Comparison of ENCODE assay signal across 13 cellular contexts in the genomic region with DNA sequence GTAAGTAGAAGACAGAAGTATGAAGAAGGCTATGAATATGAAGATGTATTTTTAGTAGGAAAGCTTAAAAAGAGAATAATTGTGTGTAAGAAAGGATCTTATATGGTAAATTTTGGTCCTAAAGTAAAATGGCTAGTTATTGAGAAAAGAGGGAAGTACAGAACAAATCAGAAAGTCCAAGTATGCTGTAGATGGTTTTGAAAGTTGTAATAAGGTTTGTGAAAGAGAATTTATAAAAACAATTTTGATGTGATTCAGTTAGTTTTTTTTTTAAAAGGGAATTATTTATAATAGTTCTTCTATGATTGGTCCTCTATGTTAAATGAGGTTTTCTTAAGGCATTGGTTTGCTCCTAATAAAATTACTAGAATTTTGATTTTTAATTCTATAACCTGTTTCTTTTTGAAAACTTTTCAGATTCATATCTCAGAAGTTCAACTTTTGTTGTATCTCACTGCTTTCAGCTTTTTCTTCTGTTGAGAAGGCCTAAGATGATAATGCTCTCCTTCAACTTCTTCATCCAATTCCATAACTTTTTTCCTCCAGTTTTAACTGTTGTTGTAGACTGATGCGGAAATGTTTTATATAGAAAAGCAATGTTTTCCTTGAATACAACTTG.
DNase-seq lines count a peak whose midpoint lies in the region; TF ChIP-seq lines count a peak whose summit lies in the region.
"Had no signal": no experiment of that assay in that cellular context is flagged by ENCODE, and none has a peak within 500 bp of the region (broad histone marks: within the 10 kb centered on the region; RNA-seq: fewer than 3 reads in every experiment).

No MANE protein-coding gene starts in this region.

- in situ Hi-C loops in astrocyte of the spinal cord (cut with HindIII; ENCODE audit: low sequenced_read_pairs): no loop called here

- no peak overlapping the region for H3K4me3 ChIP-seq in astrocyte of the spinal cord (ENCODE audit: low read depth, low read length)
- H3K4me3 ChIP-seq: GM23248 had no signal

- TF ChIP-seq CTCF in astrocyte of the spinal cord (IDR thresholded peaks at IDR 0.05; ENCODE audit: low read depth, low read length): no peak

- peak; percentile 11 for DNase-seq in NCI-H82 (lab: John Stamatoyannopoulos, UW)
- DNase-seq in NCI-H82 treated with DMSO at 0.1 percent for 48 hours (lab: John Stamatoyannopoulos, UW; ENCODE audit: unreplicated experiment): no peak
- peak; percentile 3 for DNase-seq in LHCN-M2 (ENCODE audit: low read depth)
- peak; percentile 29 for DNase-seq in astrocyte of the spinal cord (ENCODE audit: low read depth, low spot score)
- DNase-seq in activated gamma-delta T cell treated with Interleukin-2 at 50 U/mL for 16 hours: no peak
- no peak for DNase-seq in NCI-H345 (lab: John Stamatoyannopoulos, UW)
- no peak for DNase-seq in cerebellum (ENCODE audit: low spot score)
- DNase-seq: DND-41, GM23248, MM.1S, NCI-H1105 treated with DMSO at 0.1 percent for 48 hours, NCI-H1694 treated with DMSO at 0.1 percent for 48 hours, T-helper 17 cell had no signal

Comparison
In these comparisons a context has a peak if more than half of its experiments do, and no peak if none do; other contexts are left out.
1. DNase-seq: peak in NCI-H82 (single experiment), LHCN-M2 (single experiment) and astrocyte of the spinal cord (single experiment); none in NCI-H82 treated with DMSO at 0.1 percent for 48 hours (single experiment), activated gamma-delta T cell treated with Interleukin-2 at 50 U/mL for 16 hours (single experiment), NCI-H345 (single experiment) and cerebellum (single experiment).